ENCODE assay signal across 1 cellular context in the genomic region with DNA sequence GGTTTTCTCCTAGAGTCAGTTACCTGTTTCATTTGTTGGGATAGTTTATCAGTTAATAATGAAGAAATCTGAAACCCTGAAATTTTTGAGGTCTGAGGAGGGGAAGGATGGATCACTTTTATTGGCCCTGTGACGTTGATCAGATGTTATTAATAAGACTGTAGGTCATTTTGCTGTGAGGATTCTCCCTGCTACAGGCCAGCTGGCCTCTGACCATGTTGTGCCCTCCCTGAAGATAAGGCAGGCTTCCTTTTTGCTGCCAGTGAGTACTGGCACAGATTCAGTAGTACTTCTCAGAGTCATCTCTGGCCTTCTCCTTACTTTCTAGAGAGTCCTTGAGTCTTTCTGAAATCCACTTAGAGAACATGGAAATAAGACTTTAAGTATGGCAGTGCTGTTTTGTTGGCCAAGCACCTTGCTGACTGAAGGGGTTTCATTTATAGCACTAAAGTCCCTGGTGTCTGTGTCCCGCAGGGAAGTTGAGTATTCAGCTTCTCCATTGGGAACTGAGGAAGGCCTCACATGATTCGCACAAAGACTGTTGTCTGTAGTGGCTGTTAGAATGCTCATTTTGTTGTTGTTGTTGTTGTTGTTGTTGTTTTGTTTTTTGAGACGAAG.
TF ChIP-seq lines count a peak whose summit lies in the region.

No MANE protein-coding gene starts in this region.

TF ChIP-seq in WTC11, 78 proteins besides CTCF, POLR2A, EP300 and RAD21 (continued from another document):
- TF ChIP-seq, protein P1, sequence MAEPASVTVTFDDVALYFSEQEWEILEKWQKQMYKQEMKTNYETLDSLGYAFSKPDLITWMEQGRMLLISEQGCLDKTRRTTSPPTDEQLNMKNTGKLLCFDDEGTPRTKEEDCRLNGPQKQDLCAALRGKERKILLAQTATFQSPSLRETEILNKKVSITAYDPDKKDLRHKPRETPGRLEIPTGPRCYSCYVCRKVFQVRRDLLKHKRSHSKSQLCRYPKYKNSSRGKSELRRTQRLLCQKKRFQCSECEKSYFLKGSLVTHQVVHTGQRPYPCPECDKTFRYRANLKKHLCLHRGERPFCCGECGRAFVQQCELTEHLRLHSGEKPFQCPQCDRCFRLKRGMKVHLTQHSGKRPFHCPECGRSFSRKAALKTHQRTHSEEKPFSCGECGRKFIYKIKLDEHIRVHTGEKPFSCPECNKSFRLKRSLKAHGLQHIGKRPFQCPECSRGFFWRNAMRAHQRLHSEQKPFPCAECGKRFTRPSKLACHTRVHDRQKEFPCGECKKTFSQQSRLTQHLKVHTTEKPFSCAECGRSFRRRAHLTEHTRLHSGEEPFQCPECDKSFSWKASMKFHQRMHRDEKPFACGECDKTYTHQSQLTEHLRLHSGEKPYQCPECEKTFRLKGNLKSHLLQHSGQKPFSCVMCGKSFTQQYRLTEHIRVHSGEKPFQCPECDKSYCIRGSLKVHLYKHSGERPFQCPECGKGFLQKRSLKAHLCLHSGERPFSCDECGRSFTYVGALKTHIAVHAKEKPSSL (CRISPR knock-in tag; conservative IDR thresholded peaks at IDR 0.05): no peak
- TF ChIP-seq, protein P2, sequence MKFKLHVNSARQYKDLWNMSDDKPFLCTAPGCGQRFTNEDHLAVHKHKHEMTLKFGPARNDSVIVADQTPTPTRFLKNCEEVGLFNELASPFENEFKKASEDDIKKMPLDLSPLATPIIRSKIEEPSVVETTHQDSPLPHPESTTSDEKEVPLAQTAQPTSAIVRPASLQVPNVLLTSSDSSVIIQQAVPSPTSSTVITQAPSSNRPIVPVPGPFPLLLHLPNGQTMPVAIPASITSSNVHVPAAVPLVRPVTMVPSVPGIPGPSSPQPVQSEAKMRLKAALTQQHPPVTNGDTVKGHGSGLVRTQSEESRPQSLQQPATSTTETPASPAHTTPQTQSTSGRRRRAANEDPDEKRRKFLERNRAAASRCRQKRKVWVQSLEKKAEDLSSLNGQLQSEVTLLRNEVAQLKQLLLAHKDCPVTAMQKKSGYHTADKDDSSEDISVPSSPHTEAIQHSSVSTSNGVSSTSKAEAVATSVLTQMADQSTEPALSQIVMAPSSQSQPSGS (CRISPR knock-in tag; IDR thresholded peaks at IDR 0.05; ENCODE audit: borderline replicate concordance, low read depth): no peak
- TF ChIP-seq CBFB (CRISPR knock-in tag; IDR thresholded peaks at IDR 0.05; ENCODE audit: low read depth) (no peak), ESRRA (CRISPR knock-in tag; IDR thresholded peaks at IDR 0.05; ENCODE audit: borderline replicate concordance) (no peak), JAZF1 (CRISPR knock-in tag; IDR thresholded peaks at IDR 0.05) (no peak), NFATC4 (CRISPR knock-in tag; IDR thresholded peaks at IDR 0.05) (no peak), ZNF671 (CRISPR knock-in tag; IDR thresholded peaks at IDR 0.05) (no peak), E2F5 (CRISPR knock-in tag; IDR thresholded peaks at IDR 0.05) (no peak)
- TF ChIP-seq, protein P3, sequence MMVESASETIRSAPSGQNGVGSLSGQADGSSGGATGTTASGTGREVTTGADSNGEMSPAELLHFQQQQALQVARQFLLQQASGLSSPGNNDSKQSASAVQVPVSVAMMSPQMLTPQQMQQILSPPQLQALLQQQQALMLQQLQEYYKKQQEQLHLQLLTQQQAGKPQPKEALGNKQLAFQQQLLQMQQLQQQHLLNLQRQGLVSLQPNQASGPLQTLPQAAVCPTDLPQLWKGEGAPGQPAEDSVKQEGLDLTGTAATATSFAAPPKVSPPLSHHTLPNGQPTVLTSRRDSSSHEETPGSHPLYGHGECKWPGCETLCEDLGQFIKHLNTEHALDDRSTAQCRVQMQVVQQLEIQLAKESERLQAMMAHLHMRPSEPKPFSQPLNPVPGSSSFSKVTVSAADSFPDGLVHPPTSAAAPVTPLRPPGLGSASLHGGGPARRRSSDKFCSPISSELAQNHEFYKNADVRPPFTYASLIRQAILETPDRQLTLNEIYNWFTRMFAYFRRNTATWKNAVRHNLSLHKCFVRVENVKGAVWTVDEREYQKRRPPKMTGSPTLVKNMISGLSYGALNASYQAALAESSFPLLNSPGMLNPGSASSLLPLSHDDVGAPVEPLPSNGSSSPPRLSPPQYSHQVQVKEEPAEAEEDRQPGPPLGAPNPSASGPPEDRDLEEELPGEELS (CRISPR knock-in tag; IDR thresholded peaks at IDR 0.05): no peak
